ENCODE assay signal across 1 cellular context in genomic region chr16:68235105-68235881, GRCh38.
A peak's percentile ranks its signal among the peaks of the same experiment; 100 is the strongest.
TF ChIP-seq lines count a peak whose summit lies in the region.

No MANE protein-coding gene starts in this region.

TF ChIP-seq in HepG2, 621 proteins besides CTCF, POLR2A, EP300 and RAD21 (continued from another document and continues in another):
- TF ChIP-seq, protein P1, sequence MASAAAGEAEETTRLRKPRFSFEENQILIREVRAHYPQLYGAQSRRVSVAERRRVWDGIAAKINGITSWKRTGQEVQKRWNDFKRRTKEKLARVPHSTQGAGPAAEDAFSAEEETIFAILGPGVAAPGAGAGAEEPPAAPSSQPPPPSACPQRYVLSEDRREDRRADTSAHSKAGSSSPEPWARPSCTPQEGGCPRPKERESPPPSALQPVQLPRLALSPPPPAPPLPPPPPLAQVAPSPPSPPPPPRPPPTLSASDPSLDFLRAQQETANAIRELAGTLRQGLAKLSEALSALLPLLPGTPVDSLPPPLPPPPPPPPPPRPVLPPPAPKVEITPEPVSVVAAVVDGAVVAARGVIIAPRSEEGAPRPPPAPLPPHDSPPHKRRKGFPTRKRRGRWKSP (CRISPR knock-in tag; IDR thresholded peaks at IDR 0.05): peak; percentile 45; the same call in 1 of the 2 replicates
- TF ChIP-seq ZBTB20 (CRISPR knock-in tag; IDR thresholded peaks at IDR 0.05; ENCODE audit: borderline replicate concordance, low read depth): no peak
- no peak for TF ChIP-seq SP1 (IDR thresholded peaks at IDR 0.05)
- TF ChIP-seq SP1 (CRISPR knock-in tag; IDR thresholded peaks at IDR 0.05): no peak
- no peak for TF ChIP-seq SMARCC2 (IDR thresholded peaks at IDR 0.05)
- TF ChIP-seq TCF7 (IDR thresholded peaks at IDR 0.05; ENCODE audit: low read depth): no peak
- no peak; the same call in 1 of the 2 replicates for TF ChIP-seq MAFG (CRISPR knock-in tag; IDR thresholded peaks at IDR 0.05)
- TF ChIP-seq CCDC6 (CRISPR knock-in tag; IDR thresholded peaks at IDR 0.05): peak; percentile 57
- TF ChIP-seq, protein P2, sequence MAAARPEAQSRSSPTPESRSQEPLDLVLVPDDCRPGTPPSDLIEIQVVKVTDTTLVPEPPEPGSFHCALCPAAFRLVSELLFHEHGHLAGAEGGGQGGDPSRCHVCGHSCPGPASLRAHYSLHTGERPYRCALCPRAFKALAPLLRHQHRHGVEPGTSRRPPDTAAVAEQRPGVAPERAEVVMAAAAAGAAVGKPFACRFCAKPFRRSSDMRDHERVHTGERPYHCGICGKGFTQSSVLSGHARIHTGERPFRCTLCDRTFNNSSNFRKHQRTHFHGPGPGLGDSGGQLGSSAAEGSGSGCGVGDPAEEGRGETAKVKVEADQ (CRISPR knock-in tag; IDR thresholded peaks at IDR 0.05; ENCODE audit: borderline replicate concordance): no peak
- no peak; the same call in 1 of the 2 replicates for TF ChIP-seq FOXA3 (CRISPR knock-in tag; IDR thresholded peaks at IDR 0.05)
- TF ChIP-seq ZSCAN12 (CRISPR knock-in tag; IDR thresholded peaks at IDR 0.05): no peak
- TF ChIP-seq ZNF879 (CRISPR knock-in tag; IDR thresholded peaks at IDR 0.05): peak; percentile 73; the same call in 1 of the 2 replicates
- TF ChIP-seq ZNF609 (CRISPR knock-in tag; IDR thresholded peaks at IDR 0.05; ENCODE audit: borderline replicate concordance): no peak
- TF ChIP-seq ZNF510 (CRISPR knock-in tag; IDR thresholded peaks at IDR 0.05; ENCODE audit: low read depth): no peak
- 0 out of 2 replicates have a peak, but pooled peaks have one; percentile 74 for TF ChIP-seq ZNF234 (CRISPR knock-in tag; conservative IDR thresholded peaks at IDR 0.05)
- TF ChIP-seq ZIK1 (CRISPR knock-in tag; IDR thresholded peaks at IDR 0.05; ENCODE audit: borderline replicate concordance, low read depth): 0 out of 2 replicates have a peak, but pooled peaks have one; percentile 29
- no peak for TF ChIP-seq ZNF597 (CRISPR knock-in tag; IDR thresholded peaks at IDR 0.05)
- no peak for TF ChIP-seq JUNB (CRISPR knock-in tag; IDR thresholded peaks at IDR 0.05; ENCODE audit: borderline replicate concordance)
- no peak for TF ChIP-seq CHD2 (IDR thresholded peaks at IDR 0.05; ENCODE audit: low read depth, low read length)
- TF ChIP-seq ZNF605 (CRISPR knock-in tag; IDR thresholded peaks at IDR 0.05): peak; percentile 73
- 0 out of 2 replicates have a peak, but pooled peaks have one; percentile 6 for TF ChIP-seq STAG1 (CRISPR knock-in tag; IDR thresholded peaks at IDR 0.05)
- TF ChIP-seq, protein P3, sequence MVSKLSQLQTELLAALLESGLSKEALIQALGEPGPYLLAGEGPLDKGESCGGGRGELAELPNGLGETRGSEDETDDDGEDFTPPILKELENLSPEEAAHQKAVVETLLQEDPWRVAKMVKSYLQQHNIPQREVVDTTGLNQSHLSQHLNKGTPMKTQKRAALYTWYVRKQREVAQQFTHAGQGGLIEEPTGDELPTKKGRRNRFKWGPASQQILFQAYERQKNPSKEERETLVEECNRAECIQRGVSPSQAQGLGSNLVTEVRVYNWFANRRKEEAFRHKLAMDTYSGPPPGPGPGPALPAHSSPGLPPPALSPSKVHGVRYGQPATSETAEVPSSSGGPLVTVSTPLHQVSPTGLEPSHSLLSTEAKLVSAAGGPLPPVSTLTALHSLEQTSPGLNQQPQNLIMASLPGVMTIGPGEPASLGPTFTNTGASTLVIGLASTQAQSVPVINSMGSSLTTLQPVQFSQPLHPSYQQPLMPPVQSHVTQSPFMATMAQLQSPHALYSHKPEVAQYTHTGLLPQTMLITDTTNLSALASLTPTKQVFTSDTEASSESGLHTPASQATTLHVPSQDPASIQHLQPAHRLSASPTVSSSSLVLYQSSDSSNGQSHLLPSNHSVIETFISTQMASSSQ (IDR thresholded peaks at IDR 0.05; ENCODE audit: low read depth): no peak
- TF ChIP-seq, protein P3 (CRISPR knock-in tag; IDR thresholded peaks at IDR 0.05; ENCODE audit: borderline replicate concordance): 0 out of 2 replicates have a peak, but pooled peaks have one; percentile 35
- TF ChIP-seq PRDM10 (CRISPR knock-in tag; IDR thresholded peaks at IDR 0.05; ENCODE audit: low read depth): 0 out of 2 replicates have a peak, but pooled peaks have one; percentile 23
- no peak for TF ChIP-seq REL (CRISPR knock-in tag; conservative IDR thresholded peaks at IDR 0.05)
- TF ChIP-seq BRF2 (CRISPR knock-in tag; IDR thresholded peaks at IDR 0.05): no peak; the same call in 1 of the 2 replicates
- TF ChIP-seq ZNF883 (CRISPR knock-in tag; IDR thresholded peaks at IDR 0.05; ENCODE audit: not compliant biosample characterization): no peak
- no peak for TF ChIP-seq MAZ (IDR thresholded peaks at IDR 0.05; ENCODE audit: borderline replicate concordance, low read depth, low read length)
- TF ChIP-seq MAZ (CRISPR knock-in tag; IDR thresholded peaks at IDR 0.05; ENCODE audit: low read depth): peak; percentile 57; the same call in 1 of the 2 replicates
- TF ChIP-seq ZNF33A (CRISPR knock-in tag; IDR thresholded peaks at IDR 0.05; ENCODE audit: borderline replicate concordance): 0 out of 2 replicates have a peak, but pooled peaks have one; percentile 83
- no peak for TF ChIP-seq MBNL3 (CRISPR knock-in tag; conservative IDR thresholded peaks at IDR 0.05)
- TF ChIP-seq, protein P4, sequence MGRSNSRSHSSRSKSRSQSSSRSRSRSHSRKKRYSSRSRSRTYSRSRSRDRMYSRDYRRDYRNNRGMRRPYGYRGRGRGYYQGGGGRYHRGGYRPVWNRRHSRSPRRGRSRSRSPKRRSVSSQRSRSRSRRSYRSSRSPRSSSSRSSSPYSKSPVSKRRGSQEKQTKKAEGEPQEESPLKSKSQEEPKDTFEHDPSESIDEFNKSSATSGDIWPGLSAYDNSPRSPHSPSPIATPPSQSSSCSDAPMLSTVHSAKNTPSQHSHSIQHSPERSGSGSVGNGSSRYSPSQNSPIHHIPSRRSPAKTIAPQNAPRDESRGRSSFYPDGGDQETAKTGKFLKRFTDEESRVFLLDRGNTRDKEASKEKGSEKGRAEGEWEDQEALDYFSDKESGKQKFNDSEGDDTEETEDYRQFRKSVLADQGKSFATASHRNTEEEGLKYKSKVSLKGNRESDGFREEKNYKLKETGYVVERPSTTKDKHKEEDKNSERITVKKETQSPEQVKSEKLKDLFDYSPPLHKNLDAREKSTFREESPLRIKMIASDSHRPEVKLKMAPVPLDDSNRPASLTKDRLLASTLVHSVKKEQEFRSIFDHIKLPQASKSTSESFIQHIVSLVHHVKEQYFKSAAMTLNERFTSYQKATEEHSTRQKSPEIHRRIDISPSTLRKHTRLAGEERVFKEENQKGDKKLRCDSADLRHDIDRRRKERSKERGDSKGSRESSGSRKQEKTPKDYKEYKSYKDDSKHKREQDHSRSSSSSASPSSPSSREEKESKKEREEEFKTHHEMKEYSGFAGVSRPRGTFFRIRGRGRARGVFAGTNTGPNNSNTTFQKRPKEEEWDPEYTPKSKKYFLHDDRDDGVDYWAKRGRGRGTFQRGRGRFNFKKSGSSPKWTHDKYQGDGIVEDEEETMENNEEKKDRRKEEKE (IDR thresholded peaks at IDR 0.05): no peak
- TF ChIP-seq KDM4B (CRISPR knock-in tag; IDR thresholded peaks at IDR 0.05): no peak
- peak; percentile 49 for TF ChIP-seq ZSCAN29 (CRISPR knock-in tag; conservative IDR thresholded peaks at IDR 0.05)
- peak; percentile 40; the same call in 1 of the 2 replicates for TF ChIP-seq NAIF1 (CRISPR knock-in tag; IDR thresholded peaks at IDR 0.05; ENCODE audit: borderline replicate concordance)
- TF ChIP-seq, protein P5, sequence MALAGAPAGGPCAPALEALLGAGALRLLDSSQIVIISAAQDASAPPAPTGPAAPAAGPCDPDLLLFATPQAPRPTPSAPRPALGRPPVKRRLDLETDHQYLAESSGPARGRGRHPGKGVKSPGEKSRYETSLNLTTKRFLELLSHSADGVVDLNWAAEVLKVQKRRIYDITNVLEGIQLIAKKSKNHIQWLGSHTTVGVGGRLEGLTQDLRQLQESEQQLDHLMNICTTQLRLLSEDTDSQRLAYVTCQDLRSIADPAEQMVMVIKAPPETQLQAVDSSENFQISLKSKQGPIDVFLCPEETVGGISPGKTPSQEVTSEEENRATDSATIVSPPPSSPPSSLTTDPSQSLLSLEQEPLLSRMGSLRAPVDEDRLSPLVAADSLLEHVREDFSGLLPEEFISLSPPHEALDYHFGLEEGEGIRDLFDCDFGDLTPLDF (CRISPR knock-in tag; IDR thresholded peaks at IDR 0.05): 0 out of 2 replicates have a peak, but pooled peaks have one; percentile 9
